In the genomic region with DNA sequence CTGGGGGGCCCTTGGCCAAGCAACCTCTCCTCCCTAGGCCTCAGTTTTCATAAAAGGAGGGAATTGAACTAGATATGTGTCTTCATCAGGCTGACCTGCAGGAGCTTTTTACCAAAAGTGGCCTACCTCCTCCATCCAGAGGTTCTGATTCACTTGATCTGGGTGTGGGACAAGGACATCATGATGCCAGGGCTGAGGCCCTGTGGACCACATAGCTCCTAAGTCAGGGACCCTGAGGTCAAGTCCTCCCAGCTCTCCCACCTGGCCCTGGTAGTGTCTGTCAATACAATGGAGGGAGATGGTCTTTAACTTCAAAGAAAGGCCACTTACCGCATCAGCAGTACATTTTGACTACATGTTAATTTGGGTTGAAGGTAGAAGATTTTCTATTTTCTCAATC, we compare ENCODE assay signal across 13 cellular contexts. TPM values are rescaled to one million over a fixed set of nuclear protein-coding genes. Genes with fewer than 3 reads are reported as not detected.
A peak's percentile ranks its signal among the peaks of the same experiment; 100 is the strongest.
DNase-seq lines count a peak whose midpoint lies in the region; ATAC-seq and TF ChIP-seq lines count a peak whose summit lies in the region.
"Had no signal": no experiment of that assay in that cellular context is flagged by ENCODE, and none has a peak within 500 bp of the region (broad histone marks: within the 10 kb centered on the region; RNA-seq: fewer than 3 reads in every experiment).

No MANE protein-coding gene starts in this region.

- BruUV-seq in mammary epithelial cell (replicated peaks; lab: Mats Ljungman, UMichigan), result no TSS peak

- peaks cover 18% of the 10 kb centered on the region for H3K4me1 Mint-ChIP-seq in stimulated activated memory B cell treated with anti-CD40 and anti-IgM and Interleukin-4, amounts not matched to agents 10 μg/mL and 1 μg/mL and 100 μg/mL, for 72 hours
- H3K4me1 Mint-ChIP-seq in endodermal cell, result peaks cover 2% of the 10 kb centered on the region

- H2AFZ ChIP-seq in mammary epithelial cell (ENCODE audit: low read depth, low read length) (peak overlapping the region; percentile 86), KMS-11 (ENCODE audit: low read depth) (peak overlapping the region; percentile 67; the same call in 1 of the 2 replicates)

- dilution Hi-C loops in mammary epithelial cell (cut with HindIII; ENCODE audit: low sequenced_read_pairs), result loop anchor here (5.0 to 25.0 kb wide), 2 partner anchors 64 to 249 kb away; no protein-coding TSS in a partner anchor

- H3K9me3 ChIP-seq in mammary epithelial cell (replicated peaks; ENCODE audit: insufficient read depth, low read length) (no peaks in the 10 kb centered on the region), breast epithelium (no peaks in the 10 kb centered on the region), endodermal cell (ENCODE audit: control insufficient read depth, low read length) (no peaks in the 10 kb centered on the region), thyroid gland (no peaks in the 10 kb centered on the region)
- H3K9me3 ChIP-seq: A549, BE2C had no signal

- H3K27ac ChIP-seq in mammary epithelial cell (ENCODE audit: insufficient read depth, low read depth, low read length) (no peak overlapping the region), breast epithelium (no peak overlapping the region), KMS-11 (no peak overlapping the region), endodermal cell (ENCODE audit: low read depth, low read length) (no peak overlapping the region), thyroid gland (peak overlapping the region in 1 of 3 donors; percentile 63)
- H3K27ac ChIP-seq: PC-9 had no signal

- H3K36me3 ChIP-seq in mammary epithelial cell (ENCODE audit: insufficient read depth, low read length) (no peaks in the 10 kb centered on the region), breast epithelium (no peaks in the 10 kb centered on the region), KMS-11 (ENCODE audit: insufficient read depth) (no peaks in the 10 kb centered on the region), endodermal cell (ENCODE audit: control insufficient read depth, insufficient read depth, low read length) (no peaks in the 10 kb centered on the region), thyroid gland (no peaks in the 10 kb centered on the region)
- H3K36me3 ChIP-seq: BE2C had no signal

- H3K9me3 Mint-ChIP-seq in stimulated activated memory B cell treated with anti-CD40 and anti-IgM and Interleukin-4, amounts not matched to agents 10 μg/mL and 1 μg/mL and 100 μg/mL, for 72 hours, result no peaks in the 10 kb centered on the region
- no peaks in the 10 kb centered on the region for H3K9me3 Mint-ChIP-seq in endodermal cell
- H3K9me3 Mint-ChIP-seq: CD4-positive, alpha-beta T cell had no signal

- in situ Hi-C loops in mammary epithelial cell (cut with MboI; ENCODE audit: low sequenced_read_pairs in 2 of 2), result loop anchor here (5.0 to 10.0 kb wide), 3 partner anchors 53 to 59 kb away; no protein-coding TSS in a partner anchor

- no peaks in the 10 kb centered on the region for H3K36me3 Mint-ChIP-seq in stimulated activated memory B cell treated with anti-CD40 and anti-IgM and Interleukin-4, amounts not matched to agents 10 μg/mL and 1 μg/mL and 100 μg/mL, for 72 hours
- no peaks in the 10 kb centered on the region for H3K36me3 Mint-ChIP-seq in endodermal cell (ENCODE audit: low read depth)

- H3K4me3 ChIP-seq in mammary epithelial cell (replicated peaks in 1 of 3; ENCODE audit: insufficient read depth in 1 of 3, low read depth in 2 of 3, low read length in 3 of 3) (no peak overlapping the region), breast epithelium (no peak overlapping the region), KMS-11 (IDR thresholded peaks at IDR 0.05; ENCODE audit: insufficient read depth, low read depth, low read length) (no peak overlapping the region), endodermal cell (ENCODE audit: low read length) (no peak overlapping the region), thyroid gland (replicated peaks in 1 of 3) (no peak overlapping the region)
- H3K4me3 ChIP-seq: A549 had no signal

- CTCF ChIA-PET in mammary epithelial cell (lab: Charles Lee; ENCODE audit: low non-redundant PET), result interaction anchor here (0.6 to 1.1 kb wide), 11 partner anchors 9 to 270 kb away, joined by 3 to 17 read pairs (median 6); no protein-coding TSS in a partner anchor

- H4K20me1 ChIP-seq in mammary epithelial cell (ENCODE audit: insufficient read depth, low read length), result no peaks in the 10 kb centered on the region
- no peaks in the 10 kb centered on the region for H4K20me1 ChIP-seq in KMS-11 (ENCODE audit: insufficient read depth)

- 100% methylated on average over 1 of the region's 1 CpG for WGBS in mammary epithelial cell (ENCODE audit: low coverage, missing lambda C conversion rate)
- WGBS in endodermal cell (ENCODE audit: insufficient coverage in 1 of 2, insufficient read length in 1 of 2), 2 experiments, result 100% methylated on average over 1 of the region's 1 CpG; no CpG with 5 or more reads in 1 of the 2 experiments
- WGBS in thyroid gland, 2 donors, result 100% methylated on average over 1 of the region's 1 CpG

- no peak for TF ChIP-seq CTCF in mammary epithelial cell (conservative IDR thresholded peaks at IDR 0.05 in 1 of 2, IDR thresholded peaks at IDR 0.05 in 1 of 2; ENCODE audit: extremely low read depth in 1 of 2, insufficient read depth in 1 of 2, low read depth in 1 of 2, low read length in 2 of 2)
- no peak for TF ChIP-seq CTCF in breast epithelium (IDR thresholded peaks at IDR 0.05)
- no peak for TF ChIP-seq CTCF in KMS-11 (conservative IDR thresholded peaks at IDR 0.05; ENCODE audit: low read depth, low read length)
- no peak for TF ChIP-seq CTCF in endodermal cell (conservative IDR thresholded peaks at IDR 0.05)
- TF ChIP-seq CTCF in thyroid gland (IDR thresholded peaks at IDR 0.05), result no peak

- no peak overlapping the region for H3K4me3 Mint-ChIP-seq in stimulated activated memory B cell treated with anti-CD40 and anti-IgM and Interleukin-4, amounts not matched to agents 10 μg/mL and 1 μg/mL and 100 μg/mL, for 72 hours
- H3K4me3 Mint-ChIP-seq in endodermal cell, result no peak overlapping the region

- no peaks in the 10 kb centered on the region for H3K27me3 Mint-ChIP-seq in stimulated activated memory B cell treated with anti-CD40 and anti-IgM and Interleukin-4, amounts not matched to agents 10 μg/mL and 1 μg/mL and 100 μg/mL, for 72 hours
- peaks cover 5% of the 10 kb centered on the region for H3K27me3 Mint-ChIP-seq in endodermal cell (ENCODE audit: insufficient read depth)
- H3K27me3 Mint-ChIP-seq: CD4-positive, alpha-beta T cell had no signal

- H3K4me1 ChIP-seq in mammary epithelial cell (ENCODE audit: insufficient read depth, low read length), result peaks cover 17% of the 10 kb centered on the region
- H3K4me1 ChIP-seq in breast epithelium, result no peaks in the 10 kb centered on the region
- H3K4me1 ChIP-seq in KMS-11 (ENCODE audit: low read depth, poor library complexity, severe bottlenecking), result peaks cover 4% of the 10 kb centered on the region
- H3K4me1 ChIP-seq in endodermal cell (ENCODE audit: control insufficient read depth, insufficient read depth, low read length), result no peaks in the 10 kb centered on the region
- H3K4me1 ChIP-seq in thyroid gland, result peaks cover 6 to 17% of the 10 kb centered on the region in 2 donors
- H3K4me1 ChIP-seq: BE2C had no signal

- H3K9ac ChIP-seq in mammary epithelial cell (ENCODE audit: insufficient read depth, low read length) (no peak overlapping the region), KMS-11 (no peak overlapping the region), endodermal cell (ENCODE audit: extremely low read depth, low read length, poor library complexity, severe bottlenecking) (no peak overlapping the region)

- ATAC-seq in stimulated activated memory B cell treated with anti-CD40 and anti-IgM and Interleukin-4, amounts not matched to agents 10 μg/mL and 1 μg/mL and 100 μg/mL, for 72 hours, result no peak

- intact Hi-C loops in mammary epithelial cell (cut with micrococcal nuclease) (loop anchor here (1.0 to 2.0 kb wide), 8 partner anchors 53 to 251 kb away; no protein-coding TSS in a partner anchor), breast epithelium (cut with DNase I; ENCODE audit: low total_unique reads) (no loop called here), thyroid gland (cut with DNase I) (loop anchor here (10.0 kb wide), 1 partner anchor 237 kb away; no protein-coding TSS in a partner anchor)

- H3K79me2 ChIP-seq in mammary epithelial cell (ENCODE audit: insufficient read depth, low read length), result no peaks in the 10 kb centered on the region
- no peaks in the 10 kb centered on the region for H3K79me2 ChIP-seq in KMS-11 (ENCODE audit: insufficient read depth, low read depth)

- DNase-seq in mammary epithelial cell, result no peak
- DNase-seq in breast epithelium (ENCODE audit: low spot score in 2 of 2), result no peak
- DNase-seq in islet precursor cell, result peak; percentile 13
- DNase-seq in endodermal cell, result no peak
- no peak for DNase-seq in thyroid gland
- no peak for DNase-seq in NCI-H2196 treated with DMSO at 0.1 percent for 48 hours (lab: John Stamatoyannopoulos, UW; ENCODE audit: unreplicated experiment)

- no peaks in the 10 kb centered on the region for H3K27me3 ChIP-seq in mammary epithelial cell (ENCODE audit: insufficient read depth, low read length)
- no peaks in the 10 kb centered on the region for H3K27me3 ChIP-seq in breast epithelium
- H3K27me3 ChIP-seq in KMS-11 (ENCODE audit: insufficient read depth, low read depth), result no peaks in the 10 kb centered on the region
- no peaks in the 10 kb centered on the region for H3K27me3 ChIP-seq in endodermal cell (ENCODE audit: control insufficient read depth, insufficient read depth, low read length, poor library complexity, severe bottlenecking)
- H3K27me3 ChIP-seq in thyroid gland, result no peaks in the 10 kb centered on the region
- H3K27me3 ChIP-seq: BE2C had no signal

- H3K4me2 ChIP-seq in mammary epithelial cell (ENCODE audit: insufficient read depth, low read depth, low read length) (no peak overlapping the region), KMS-11 (no peak overlapping the region)

- TF ChIP-seq POLR2A in breast epithelium (IDR thresholded peaks at IDR 0.05), result no peak
- TF ChIP-seq POLR2A in thyroid gland (IDR thresholded peaks at IDR 0.05), result no peak

- H3K27ac Mint-ChIP-seq in stimulated activated memory B cell treated with anti-CD40 and anti-IgM and Interleukin-4, amounts not matched to agents 10 μg/mL and 1 μg/mL and 100 μg/mL, for 72 hours, result peak overlapping the region; percentile 76
- no peak overlapping the region for H3K27ac Mint-ChIP-seq in endodermal cell

RNA-seq across cellular contexts. Expression of a gene that starts 10.4 kb away (rescaled TPM):
- total RNA-seq in mammary epithelial cell, result 10 to 100 TPM in 1 of 2 donors, 1 to 10 TPM in 1; 1.0 to 18.0 TPM
- polyA plus RNA-seq in mammary epithelial cell, result 38.0 TPM
- 21.7 TPM for polyA minus RNA-seq in mammary epithelial cell
- total RNA-seq in breast epithelium, result 1 to 10 TPM in 2 of 3 donors, under 1 TPM in 1; 0.66 to 3.8 (median 1.6) TPM
- total RNA-seq in endodermal cell, result not detected
- polyA plus RNA-seq in endodermal cell (2013, experiment 1 of 2), result not detected
- polyA plus RNA-seq in endodermal cell (2013, experiment 2 of 2), result not detected
- 1 to 10 TPM in 2 of 4 donors, under 1 TPM in 1, not detected in 1; 0.67 to 1.3 (median 1.3) TPM for total RNA-seq in thyroid gland
- total RNA-seq: MCF 10A had no signal

RNA-seq across cellular contexts. Expression of a gene that starts 35.9 kb away (rescaled TPM):
- total RNA-seq in mammary epithelial cell (10 to 100 TPM; 23.8 to 28.6 TPM), breast epithelium (10 to 100 TPM in 2 of 3 donors, 1 to 10 TPM in 1; 4.3 to 61.2 (median 40.3) TPM), endodermal cell (10 to 100 TPM in 1 of 2 donors, 1 to 10 TPM in 1; 5.2 to 13.3 TPM), thyroid gland (100 to 1,000 TPM in 3 of 4 donors, 10 to 100 TPM in 1; 63.7 to 136 (median 111) TPM)
- 12.8 TPM for polyA plus RNA-seq in mammary epithelial cell
- polyA minus RNA-seq in mammary epithelial cell, result 33.5 TPM
- polyA plus RNA-seq in endodermal cell (2013, experiment 1 of 2), result 1.6 TPM
- polyA plus RNA-seq in endodermal cell (2013, experiment 2 of 2), result 1.7 TPM
